19 cellular contexts compared by ENCODE assay signal in genomic region chr5:96783326-96783725, GRCh38. TPM values are rescaled to one million over a fixed set of nuclear protein-coding genes. Genes with fewer than 3 reads are reported as not detected.
DNase-seq lines count a peak whose midpoint lies in the region; ATAC-seq, FAIRE-seq and TF ChIP-seq lines count a peak whose summit lies in the region.
"Had no signal": no experiment of that assay in that cellular context is flagged by ENCODE, and none has a peak within 500 bp of the region (broad histone marks: within the 10 kb centered on the region; RNA-seq: fewer than 3 reads in every experiment).

No MANE protein-coding gene starts in this region.

- no peak for TF ChIP-seq POLR2A in heart left ventricle (IDR thresholded peaks at IDR 0.05)

- H3K27ac ChIP-seq in CD8-positive, alpha-beta T cell (ENCODE audit: low read depth, low read length): no peak overlapping the region
- no peak overlapping the region for H3K27ac ChIP-seq in RWPE1
- H3K27ac ChIP-seq in heart left ventricle: no peak overlapping the region
- H3K27ac ChIP-seq: BLaER1 treated with 17β-estradiol and CSF1 and Interleukin-3, amounts not matched to agents 10 nM and 100 nM; SJCRH30 had no signal

- intact Hi-C loops in CD8-positive, alpha-beta T cell (cut with DNase I, micrococcal nuclease): no loop called here
- intact Hi-C loops in natural killer cell (cut with micrococcal nuclease): no loop called here
- intact Hi-C loops in heart left ventricle (cut with DNase I): loop anchor here in 1 of 10 donors (10.0 kb wide), 1 partner anchor 381 kb away; no protein-coding TSS in a partner anchor
- intact Hi-C loops in activated T-helper 2 cell treated with anti-CD3 and anti-CD28 coated beads, Interferon-gamma antibody, Interleukin-2, Interleukin-4, amounts not matched to agents 10 μg/mL and 5 μg/mL and 100 μg/mL, durations not matched to agents 14 hours and 24 hours and 36 hours (cut with micrococcal nuclease): no loop called here

- TF ChIP-seq CTCF in CD8-positive, alpha-beta T cell (IDR thresholded peaks at IDR 0.05): no peak
- TF ChIP-seq CTCF in choroid plexus epithelial cell (conservative IDR thresholded peaks at IDR 0.05; ENCODE audit: low read depth, low read length): no peak
- no peak for TF ChIP-seq CTCF in natural killer cell (IDR thresholded peaks at IDR 0.05)
- no peak for TF ChIP-seq CTCF in RWPE1 (conservative IDR thresholded peaks at IDR 0.05; ENCODE audit: low read depth)
- TF ChIP-seq CTCF in heart left ventricle (IDR thresholded peaks at IDR 0.05): no peak

- peaks cover 62% of the 10 kb centered on the region for H3K36me3 ChIP-seq in CD8-positive, alpha-beta T cell (ENCODE audit: insufficient read depth, low read length)
- peaks cover 0 to 97% (median 91%) of the 10 kb centered on the region in 9 donors for H3K36me3 ChIP-seq in heart left ventricle

- DNase-seq in CD8-positive, alpha-beta T cell: no peak
- DNase-seq in GM19239 (ENCODE audit: insufficient read length, low spot score) (no peak), choroid plexus epithelial cell (ENCODE audit: low read depth) (peak; percentile 38), natural killer cell (no peak), RWPE1 (ENCODE audit: low spot score) (no peak), heart left ventricle (no peak), NCI-H524 (lab: John Stamatoyannopoulos, UW) (no peak)
- DNase-seq in activated T-helper 2 cell treated with anti-CD3 and anti-CD28 coated beads, Interferon-gamma antibody, Interleukin-2, Interleukin-4, amounts not matched to agents 10 μg/mL and 5 μg/mL and 100 μg/mL, durations not matched to agents 14 hours and 24 hours and 36 hours (ENCODE audit: low spot score): no peak
- DNase-seq: DMS 273 treated with DMSO at 0.1 percent for 48 hours, DND-41, Karpas-422, NCI-H1417 treated with DMSO at 0.1 percent for 48 hours, NCI-H1930, NCI-H226, NCI-H524 treated with DMSO at 0.1 percent for 48 hours, SJCRH30 had no signal

- CTCF ChIA-PET in CD8-positive, alpha-beta T cell (lab: Charles Lee): no interaction called here
- CTCF ChIA-PET in RWPE1 (lab: Yijun Ruan, JAX): no interaction called here

- 66 to 89% (median 80%) methylated on average over 2 of the region's 2 CpGs for WGBS in heart left ventricle, 4 donors

- peaks cover 88% of the 10 kb centered on the region for H3K36me3 Mint-ChIP-seq in CD8-positive, alpha-beta T cell
- H3K36me3 Mint-ChIP-seq in natural killer cell: peaks cover 12% of the 10 kb centered on the region
- peaks cover 86% of the 10 kb centered on the region for H3K36me3 Mint-ChIP-seq in activated T-helper 2 cell treated with anti-CD3 and anti-CD28 coated beads, Interferon-gamma antibody, Interleukin-2, Interleukin-4, amounts not matched to agents 10 μg/mL and 5 μg/mL and 100 μg/mL, durations not matched to agents 14 hours and 24 hours and 36 hours (ENCODE audit: low read depth)

- H3K4me3 Mint-ChIP-seq in CD8-positive, alpha-beta T cell: no peak overlapping the region
- H3K4me3 Mint-ChIP-seq in natural killer cell: no peak overlapping the region
- no peak overlapping the region for H3K4me3 Mint-ChIP-seq in activated T-helper 2 cell treated with anti-CD3 and anti-CD28 coated beads, Interferon-gamma antibody, Interleukin-2, Interleukin-4, amounts not matched to agents 10 μg/mL and 5 μg/mL and 100 μg/mL, durations not matched to agents 14 hours and 24 hours and 36 hours (ENCODE audit: low read depth)

- peaks cover 3% of the 10 kb centered on the region for H3K4me1 Mint-ChIP-seq in CD8-positive, alpha-beta T cell (ENCODE audit: low read depth)
- H3K4me1 Mint-ChIP-seq in natural killer cell: peaks cover 5 to 6% of the 10 kb centered on the region in 2 donors
- peaks cover 6% of the 10 kb centered on the region for H3K4me1 Mint-ChIP-seq in activated T-helper 2 cell treated with anti-CD3 and anti-CD28 coated beads, Interferon-gamma antibody, Interleukin-2, Interleukin-4, amounts not matched to agents 10 μg/mL and 5 μg/mL and 100 μg/mL, durations not matched to agents 14 hours and 24 hours and 36 hours (ENCODE audit: low read depth)

- no peaks in the 10 kb centered on the region for H3K9me3 Mint-ChIP-seq in CD8-positive, alpha-beta T cell
- H3K9me3 Mint-ChIP-seq in natural killer cell: no peaks in the 10 kb centered on the region
- no peaks in the 10 kb centered on the region for H3K9me3 Mint-ChIP-seq in activated T-helper 2 cell treated with anti-CD3 and anti-CD28 coated beads, Interferon-gamma antibody, Interleukin-2, Interleukin-4, amounts not matched to agents 10 μg/mL and 5 μg/mL and 100 μg/mL, durations not matched to agents 14 hours and 24 hours and 36 hours

- H3K9me3 ChIP-seq in CD8-positive, alpha-beta T cell (ENCODE audit: low read length): no peaks in the 10 kb centered on the region
- peaks cover 0 to 3% (median 0%) of the 10 kb centered on the region in 12 donors for H3K9me3 ChIP-seq in heart left ventricle
- H3K9me3 ChIP-seq: BLaER1 treated with 17β-estradiol and CSF1 and Interleukin-3, amounts not matched to agents 10 nM and 100 nM; HAP-1; SJCRH30 had no signal

- H3K27ac Mint-ChIP-seq in CD8-positive, alpha-beta T cell: peak overlapping the region; percentile 55
- peak overlapping the region; percentile 66 to 73 for H3K27ac Mint-ChIP-seq in natural killer cell
- no peak overlapping the region for H3K27ac Mint-ChIP-seq in activated T-helper 2 cell treated with anti-CD3 and anti-CD28 coated beads, Interferon-gamma antibody, Interleukin-2, Interleukin-4, amounts not matched to agents 10 μg/mL and 5 μg/mL and 100 μg/mL, durations not matched to agents 14 hours and 24 hours and 36 hours

- H3K27me3 Mint-ChIP-seq in CD8-positive, alpha-beta T cell (ENCODE audit: low read depth): no peaks in the 10 kb centered on the region
- no peaks in the 10 kb centered on the region for H3K27me3 Mint-ChIP-seq in natural killer cell (ENCODE audit: low read depth in 2 of 2)
- no peaks in the 10 kb centered on the region for H3K27me3 Mint-ChIP-seq in activated T-helper 2 cell treated with anti-CD3 and anti-CD28 coated beads, Interferon-gamma antibody, Interleukin-2, Interleukin-4, amounts not matched to agents 10 μg/mL and 5 μg/mL and 100 μg/mL, durations not matched to agents 14 hours and 24 hours and 36 hours (ENCODE audit: low read depth)

- no peaks in the 10 kb centered on the region for H3K4me1 ChIP-seq in CD8-positive, alpha-beta T cell (ENCODE audit: insufficient read depth, low read length)
- H3K4me1 ChIP-seq in heart left ventricle: peaks cover 0 to 26% (median 13%) of the 10 kb centered on the region in 12 donors
- H3K4me1 ChIP-seq: BLaER1 treated with 17β-estradiol and CSF1 and Interleukin-3, amounts not matched to agents 10 nM and 100 nM; SJCRH30 had no signal

- ATAC-seq in CD8-positive, alpha-beta T cell: no peak
- ATAC-seq in natural killer cell (no peak), heart left ventricle (no peak)

- FAIRE-seq in GM19239 (lab: Jason Lieb, UNC): peak; percentile 80
- FAIRE-seq: G401.6 had no signal

- H3K27me3 ChIP-seq in CD8-positive, alpha-beta T cell (ENCODE audit: insufficient read depth, low read length): no peaks in the 10 kb centered on the region
- H3K27me3 ChIP-seq in heart left ventricle: no peaks in the 10 kb centered on the region
- H3K27me3 ChIP-seq: BLaER1 treated with 17β-estradiol and CSF1 and Interleukin-3, amounts not matched to agents 10 nM and 100 nM; SJCRH30 had no signal

- H3K4me3 ChIP-seq in CD8-positive, alpha-beta T cell (ENCODE audit: low read depth, low read length): no peak overlapping the region
- H3K4me3 ChIP-seq in choroid plexus epithelial cell (ENCODE audit: low read depth, low read length): no peak overlapping the region
- H3K4me3 ChIP-seq in heart left ventricle: no peak overlapping the region
- H3K4me3 ChIP-seq: BLaER1 treated with 17β-estradiol and CSF1 and Interleukin-3, amounts not matched to agents 10 nM and 100 nM; HAP-1; SJCRH30 had no signal

- POLR2A ChIA-PET in CD8-positive, alpha-beta T cell (lab: Charles Lee): no interaction called here
- POLR2A ChIA-PET in RWPE1 (lab: Yijun Ruan, JAX; ENCODE audit: low non-redundant PET): no interaction called here

RNA-seq across cellular contexts. Expression of gene ERAP1, which starts 24.4 kb away (rescaled TPM):
- 10 to 100 TPM; 45.4 to 47.7 TPM for total RNA-seq in CD8-positive, alpha-beta T cell
- total RNA-seq in natural killer cell (100 to 1,000 TPM; 109 to 158 (median 112) TPM), heart left ventricle (100 to 1,000 TPM in 1 of 9 donors, 10 to 100 TPM in 8; 25.9 to 119 (median 39.1) TPM)
- polyA plus RNA-seq in heart left ventricle: 10 to 100 TPM in 1 of 2 donors, 1 to 10 TPM in 1; 3.2 to 12.9 TPM
- 99.6 and 108 TPM in 2 replicates for total RNA-seq in activated T-helper 2 cell treated with anti-CD3 and anti-CD28 coated beads, Interferon-gamma antibody, Interleukin-2, Interleukin-4, amounts not matched to agents 10 μg/mL and 5 μg/mL and 100 μg/mL, durations not matched to agents 14 hours and 24 hours and 36 hours
